ENCODE assay signal across 25 cellular contexts in the genomic region with DNA sequence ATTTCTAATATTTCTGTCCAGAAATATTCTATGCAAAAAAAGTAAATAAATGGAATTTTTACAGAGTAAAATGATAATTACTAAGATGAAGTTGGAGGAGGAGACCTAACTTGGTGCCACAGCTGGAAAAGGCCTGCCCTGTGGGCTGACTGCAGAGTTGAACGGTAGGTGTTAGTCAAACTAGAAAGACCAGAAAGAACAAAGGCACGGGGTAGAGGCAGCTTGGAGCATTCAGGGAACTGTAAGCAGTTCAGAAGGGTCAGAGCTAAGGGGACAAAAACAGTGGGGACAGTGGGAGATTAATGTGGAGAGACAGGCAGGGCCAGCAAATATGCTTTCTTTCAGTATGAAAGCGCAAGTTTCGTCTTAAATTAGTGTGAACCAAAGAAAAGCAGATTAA. TPM values are rescaled to one million over a fixed set of nuclear protein-coding genes. Genes with fewer than 3 reads are reported as not detected.
DNase-seq lines count a peak whose midpoint lies in the region; ATAC-seq and TF ChIP-seq lines count a peak whose summit lies in the region.
"Had no signal": no experiment of that assay in that cellular context is flagged by ENCODE, and none has a peak within 500 bp of the region (broad histone marks: within the 10 kb centered on the region; RNA-seq: fewer than 3 reads in every experiment).

No MANE protein-coding gene starts in this region.

- H3K4me1 ChIP-seq in cardiac muscle cell (ENCODE audit: low read depth) (peaks cover 26% of the 10 kb centered on the region), OCI-LY3 (ENCODE audit: low read length) (peaks cover 59% of the 10 kb centered on the region), uterus (no peaks in the 10 kb centered on the region)

- H3K4me3 ChIP-seq in cardiac muscle cell (no peak overlapping the region), OCI-LY3 (ENCODE audit: low read length) (peak overlapping the region; percentile 42), uterus (no peak overlapping the region)
- H3K4me3 ChIP-seq: GM23248, heart left ventricle, ovary had no signal

- H3K9me3 ChIP-seq in cardiac muscle cell (ENCODE audit: low read depth) (no peaks in the 10 kb centered on the region), OCI-LY3 (ENCODE audit: insufficient read depth, low read length) (no peaks in the 10 kb centered on the region), uterus (no peaks in the 10 kb centered on the region)
- H3K9me3 ChIP-seq: ovary had no signal

- H3K27ac Mint-ChIP-seq in stimulated activated memory B cell treated with anti-CD40 and anti-IgM and Interleukin-4, amounts not matched to agents 10 μg/mL and 1 μg/mL and 100 μg/mL, for 72 hours: peak overlapping the region; percentile 66
- H3K27ac Mint-ChIP-seq in Calu3 (ENCODE audit: unreplicated experiment): no peak overlapping the region
- H3K27ac Mint-ChIP-seq: activated T-helper 17 cell treated with anti-CD3 and anti-CD28 coated beads, Interleukin-2, amount 50 U/mL, for 72 hours; CD14-positive monocyte; immature natural killer cell; stimulated activated effector memory CD8-positive, alpha-beta T cell treated with anti-CD3 and anti-CD28 coated beads, Interleukin-12 subunit alpha, Interleukin-12 subunit beta, amount 100 ng/mL, for 72 hours; T-cell had no signal

- BruUV-seq in Calu3 (replicated peaks; lab: Mats Ljungman, UMichigan): no TSS peak

- ATAC-seq in Right ventricle myocardium inferior: no peak
- ATAC-seq in stimulated activated memory B cell treated with anti-CD40 and anti-IgM and Interleukin-4, amounts not matched to agents 10 μg/mL and 1 μg/mL and 100 μg/mL, for 72 hours: no peak
- ATAC-seq: heart left ventricle, PC-3, T-cell had no signal

- CTCF ChIA-PET in Calu3 (lab: Charles Lee): no interaction called here

- H3K27ac ChIP-seq in cardiac muscle cell: peak overlapping the region; percentile 35
- H3K27ac ChIP-seq in OCI-LY3 (ENCODE audit: low read length): peak overlapping the region; percentile 92
- H3K27ac ChIP-seq in uterus: no peak overlapping the region
- H3K27ac ChIP-seq: GM23248, heart left ventricle had no signal

- no peak overlapping the region for H3K4me3 Mint-ChIP-seq in stimulated activated memory B cell treated with anti-CD40 and anti-IgM and Interleukin-4, amounts not matched to agents 10 μg/mL and 1 μg/mL and 100 μg/mL, for 72 hours
- no peak overlapping the region for H3K4me3 Mint-ChIP-seq in Calu3 (ENCODE audit: low read depth, unreplicated experiment)
- H3K4me3 Mint-ChIP-seq: activated T-helper 17 cell treated with anti-CD3 and anti-CD28 coated beads, Interleukin-2, amount 50 U/mL, for 72 hours; CD14-positive monocyte; immature natural killer cell; stimulated activated effector memory CD8-positive, alpha-beta T cell treated with anti-CD3 and anti-CD28 coated beads, Interleukin-12 subunit alpha, Interleukin-12 subunit beta, amount 100 ng/mL, for 72 hours; T-cell had no signal

- TF ChIP-seq POLR2A in uterus (IDR thresholded peaks at IDR 0.05): no peak

- intact Hi-C loops in Right ventricle myocardium inferior (cut with DNase I): no loop called here
- intact Hi-C loops in uterus (cut with DNase I; ENCODE audit: low total_unique reads): no loop called here
- intact Hi-C loops in Calu3 (cut with micrococcal nuclease; ENCODE audit: unreplicated experiment): loop anchor here (5.0 kb wide), 1 partner anchor 815 kb away; no protein-coding TSS in a partner anchor

- no peaks in the 10 kb centered on the region for H3K27me3 ChIP-seq in cardiac muscle cell
- H3K27me3 ChIP-seq in OCI-LY3 (ENCODE audit: low read depth, low read length): no peaks in the 10 kb centered on the region
- H3K27me3 ChIP-seq in uterus: no peaks in the 10 kb centered on the region
- H3K27me3 ChIP-seq: heart left ventricle, ovary had no signal

- H3K36me3 ChIP-seq in cardiac muscle cell (no peaks in the 10 kb centered on the region), OCI-LY3 (replicated peaks; ENCODE audit: low read depth, low read length) (peaks cover 5% of the 10 kb centered on the region), uterus (no peaks in the 10 kb centered on the region)
- H3K36me3 ChIP-seq: heart left ventricle, ovary had no signal

- H3K9ac ChIP-seq in OCI-LY3 (ENCODE audit: low read length): peak overlapping the region; percentile 73
- H3K9ac ChIP-seq: GM23248 had no signal

- H3K79me2 ChIP-seq in OCI-LY3 (ENCODE audit: low read length): no peaks in the 10 kb centered on the region

- peaks cover 24% of the 10 kb centered on the region for H3K4me1 Mint-ChIP-seq in stimulated activated memory B cell treated with anti-CD40 and anti-IgM and Interleukin-4, amounts not matched to agents 10 μg/mL and 1 μg/mL and 100 μg/mL, for 72 hours
- H3K4me1 Mint-ChIP-seq in Calu3 (ENCODE audit: low read depth, unreplicated experiment): no peaks in the 10 kb centered on the region
- H3K4me1 Mint-ChIP-seq: activated T-helper 17 cell treated with anti-CD3 and anti-CD28 coated beads, Interleukin-2, amount 50 U/mL, for 72 hours; CD14-positive monocyte; immature natural killer cell; stimulated activated effector memory CD8-positive, alpha-beta T cell treated with anti-CD3 and anti-CD28 coated beads, Interleukin-12 subunit alpha, Interleukin-12 subunit beta, amount 100 ng/mL, for 72 hours; T-cell had no signal

- H3K27me3 Mint-ChIP-seq in stimulated activated memory B cell treated with anti-CD40 and anti-IgM and Interleukin-4, amounts not matched to agents 10 μg/mL and 1 μg/mL and 100 μg/mL, for 72 hours: no peaks in the 10 kb centered on the region
- no peaks in the 10 kb centered on the region for H3K27me3 Mint-ChIP-seq in Calu3 (ENCODE audit: unreplicated experiment)

- H3K9me3 Mint-ChIP-seq in stimulated activated memory B cell treated with anti-CD40 and anti-IgM and Interleukin-4, amounts not matched to agents 10 μg/mL and 1 μg/mL and 100 μg/mL, for 72 hours: peaks cover 2% of the 10 kb centered on the region
- peaks cover 8% of the 10 kb centered on the region for H3K9me3 Mint-ChIP-seq in Calu3 (ENCODE audit: low read depth, unreplicated experiment)

- peak overlapping the region; percentile 39 for H2AFZ ChIP-seq in OCI-LY3 (ENCODE audit: low read depth, low read length)
- H2AFZ ChIP-seq: GM23248 had no signal

- DNase-seq in cardiac muscle cell (ENCODE audit: low read depth in 1 of 2, low spot score in 1 of 2) (no peak), Right ventricle myocardium inferior (ENCODE audit: missing footprints) (no peak), islet precursor cell (peak; percentile 62), uterus (no peak), Calu3 (no peak), hepatic stellate cell (ENCODE audit: low spot score) (no peak)
- DNase-seq: dermis blood vessel endothelial cell, GM23248, heart left ventricle, immature natural killer cell, Karpas-422, NCI-H1048, NCI-H187 treated with DMSO at 0.1 percent for 48 hours, NCI-H226, NCI-H82, ovary, PC-3, SHP77 treated with DMSO at 0.1 percent for 48 hours, T-cell had no signal

- H4K20me1 ChIP-seq in OCI-LY3 (ENCODE audit: insufficient read depth, low read length): no peaks in the 10 kb centered on the region

- peaks cover 5% of the 10 kb centered on the region for H3K36me3 Mint-ChIP-seq in stimulated activated memory B cell treated with anti-CD40 and anti-IgM and Interleukin-4, amounts not matched to agents 10 μg/mL and 1 μg/mL and 100 μg/mL, for 72 hours
- no peaks in the 10 kb centered on the region for H3K36me3 Mint-ChIP-seq in Calu3 (ENCODE audit: insufficient read depth, unreplicated experiment)
- H3K36me3 Mint-ChIP-seq: CD14-positive monocyte; immature natural killer cell; stimulated activated effector memory CD8-positive, alpha-beta T cell treated with anti-CD3 and anti-CD28 coated beads, Interleukin-12 subunit alpha, Interleukin-12 subunit beta, amount 100 ng/mL, for 72 hours; T-cell had no signal

- no peak for TF ChIP-seq CTCF in cardiac muscle cell (IDR thresholded peaks at IDR 0.05; ENCODE audit: low read depth, low read length)
- no peak for TF ChIP-seq CTCF in OCI-LY3 (IDR thresholded peaks at IDR 0.05; ENCODE audit: low read depth, low read length)
- TF ChIP-seq CTCF in uterus (IDR thresholded peaks at IDR 0.05): no peak
- TF ChIP-seq CTCF in Calu3 (IDR thresholded peaks at IDR 0.05; ENCODE audit: unreplicated experiment): no peak

- peak overlapping the region; percentile 65 for H3K4me2 ChIP-seq in OCI-LY3 (ENCODE audit: low read length)

RNA-seq across cellular contexts. Expression of a gene that starts 39.3 kb away (rescaled TPM):
- total RNA-seq in cardiac muscle cell (35.1 and 45.7 TPM in 2 replicates), Right ventricle myocardium inferior (34.1 TPM), uterus (100 to 1,000 TPM in 1 of 4 donors, 10 to 100 TPM in 3; 43.5 to 136 (median 62.6) TPM), Calu3 (2022) (0.35 and 1.1 TPM in 2 replicates)
- 15.2 and 19.0 TPM in 2 replicates for polyA plus RNA-seq in cardiac muscle cell
- total RNA-seq: activated CD8-positive, alpha-beta memory T cell treated with anti-CD3 and anti-CD28 coated beads for 36 hours; activated T-helper 17 cell treated with anti-CD3 and anti-CD28 coated beads, Interleukin-2, amount 50 U/mL, for 72 hours had no signal
- polyA plus RNA-seq: CD14-positive monocyte had no signal

Comparison
In these comparisons a context has a peak if more than half of its experiments do, and no peak if none do; other contexts are left out.
1. H3K27ac ChIP-seq: peak in cardiac muscle cell (single experiment) and OCI-LY3 (single experiment); none in uterus (0 of 2).
2. RNA of a gene that starts 39.3 kb away (total RNA-seq): 43.5 to 136 TPM in uterus, 35.1 to 45.7 TPM in cardiac muscle cell and 34.1 TPM in Right ventricle myocardium inferior (single experiment); 0.35 to 1.1 TPM in Calu3; every median in the first group is over 10 times any median in the second.